Comparison of ENCODE assay signal across 11 cellular contexts in the genomic region with DNA sequence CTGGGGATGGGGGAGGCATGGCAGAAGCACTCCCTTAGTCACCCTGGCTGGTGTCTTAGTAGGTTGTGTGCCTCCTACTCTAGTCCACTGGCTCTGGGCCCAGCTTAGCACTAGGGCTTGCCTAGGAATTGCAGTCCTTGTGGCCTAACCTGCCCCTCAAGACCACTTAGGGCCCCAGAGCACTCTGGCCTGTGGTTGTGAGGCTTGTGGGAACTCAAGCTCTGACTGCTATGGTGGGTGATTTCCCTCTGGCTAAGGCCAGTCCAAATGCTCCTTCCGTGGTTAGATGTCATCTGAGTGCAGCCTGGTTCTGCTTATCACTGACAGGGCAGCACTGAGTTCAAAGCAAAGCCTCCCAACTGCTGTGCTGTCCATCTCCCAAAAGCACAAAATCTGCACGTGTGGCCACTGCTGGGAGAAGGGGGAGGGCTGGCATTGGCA. TPM values are rescaled to one million over a fixed set of nuclear protein-coding genes. Genes with fewer than 3 reads are reported as not detected.
DNase-seq lines count a peak whose midpoint lies in the region; ATAC-seq and TF ChIP-seq lines count a peak whose summit lies in the region.
"Had no signal": no experiment of that assay in that cellular context is flagged by ENCODE, and none has a peak within 500 bp of the region (broad histone marks: within the 10 kb centered on the region; RNA-seq: fewer than 3 reads in every experiment).

No MANE protein-coding gene starts in this region.

- H3K9me3 Mint-ChIP-seq in CD4-positive, alpha-beta memory T cell, result peaks cover 0 to 6% (median 0%) of the 10 kb centered on the region in 8 donors

- peak; percentile 14 for DNase-seq in NCI-H2196 (lab: John Stamatoyannopoulos, UW; ENCODE audit: unreplicated experiment)
- no peak for DNase-seq in NCI-H2196 treated with DMSO at 0.1 percent for 48 hours (lab: John Stamatoyannopoulos, UW; ENCODE audit: unreplicated experiment)
- DNase-seq in RPMI8226, result peak; percentile 8
- DNase-seq in left ventricle myocardium superior, result no peak
- DNase-seq in testis, result peak; percentile 68
- DNase-seq in CD4-positive, alpha-beta memory T cell, result no peak
- no peak for DNase-seq in activated CD4-positive, CD25-positive, alpha-beta regulatory T cell treated with anti-CD3 and anti-CD28 coated beads, Interleukin-2, amount 50 U/mL, for 72 hours
- DNase-seq in stomach, result no peak
- DNase-seq: activated naive CD8-positive, alpha-beta T cell treated with anti-CD3 and anti-CD28 coated beads, Interleukin-2, amount 10 ng/mL, durations not matched to agents 7 days and 5 days; NCI-H1436 had no signal

- TF ChIP-seq POLR2A in testis (IDR thresholded peaks at IDR 0.05), result no peak
- no peak for TF ChIP-seq POLR2A in stomach (IDR thresholded peaks at IDR 0.05)

- H3K27me3 Mint-ChIP-seq in CD4-positive, alpha-beta memory T cell, result peaks cover 3 to 13% of the 10 kb centered on the region in 2 donors

- WGBS in testis, 2 donors, result 34 to 65% methylated on average over 2 of the region's 2 CpGs
- 9 to 50% (median 18%) methylated on average over 1 to 2 of the region's 2 CpGs for WGBS in stomach, 5 donors

- no peaks in the 10 kb centered on the region for H3K9me3 ChIP-seq in testis
- H3K9me3 ChIP-seq in CD4-positive, alpha-beta memory T cell (ENCODE audit: control insufficient read depth in 1 of 2, low read length in 2 of 2), result no peaks in the 10 kb centered on the region
- no peaks in the 10 kb centered on the region for H3K9me3 ChIP-seq in stomach
- H3K9me3 ChIP-seq: neutrophil had no signal

- intact Hi-C loops in left ventricle myocardium superior (cut with micrococcal nuclease), result no loop called here
- intact Hi-C loops in testis (cut with DNase I; ENCODE audit: low total_unique reads), result no loop called here
- intact Hi-C loops in CD4-positive, alpha-beta memory T cell (cut with micrococcal nuclease), result no loop called here
- intact Hi-C loops in stomach (cut with DNase I; ENCODE audit: low total_unique reads), result no loop called here

- H3K36me3 ChIP-seq in testis (ENCODE audit: low read depth, missing control alignments), result no peaks in the 10 kb centered on the region
- H3K36me3 ChIP-seq in CD4-positive, alpha-beta memory T cell (ENCODE audit: insufficient read depth, low read length), result no peaks in the 10 kb centered on the region
- H3K36me3 ChIP-seq in stomach, result no peaks in the 10 kb centered on the region
- H3K36me3 ChIP-seq: neutrophil had no signal

- peak; percentile 53 for ATAC-seq in left ventricle myocardium superior

- H3K4me1 Mint-ChIP-seq in CD4-positive, alpha-beta memory T cell, result no peaks in the 10 kb centered on the region
- H3K4me1 Mint-ChIP-seq: activated naive CD8-positive, alpha-beta T cell treated with anti-CD3 and anti-CD28 coated beads, Interleukin-2, amount 10 ng/mL, durations not matched to agents 7 days and 5 days had no signal

- no peak overlapping the region for H3K4me3 Mint-ChIP-seq in CD4-positive, alpha-beta memory T cell
- H3K4me3 Mint-ChIP-seq: activated naive CD8-positive, alpha-beta T cell treated with anti-CD3 and anti-CD28 coated beads, Interleukin-2, amount 10 ng/mL, durations not matched to agents 7 days and 5 days had no signal

- H3K27me3 ChIP-seq in testis (no peaks in the 10 kb centered on the region), stomach (no peaks in the 10 kb centered on the region)
- H3K27me3 ChIP-seq in CD4-positive, alpha-beta memory T cell (ENCODE audit: insufficient read depth, low read length), result no peaks in the 10 kb centered on the region
- H3K27me3 ChIP-seq: neutrophil had no signal

- peak overlapping the region; percentile 52 to 64 for H3K27ac ChIP-seq in testis
- no peak overlapping the region for H3K27ac ChIP-seq in CD4-positive, alpha-beta memory T cell (ENCODE audit: low read depth, low read length)
- peak overlapping the region in 2 of 5 donors; percentile 15 to 42 for H3K27ac ChIP-seq in stomach
- H3K27ac ChIP-seq: neutrophil had no signal

- TF ChIP-seq CTCF in testis (IDR thresholded peaks at IDR 0.05) (no peak), stomach (IDR thresholded peaks at IDR 0.05) (no peak)

- peaks cover 23% of the 10 kb centered on the region for H3K4me1 ChIP-seq in testis
- H3K4me1 ChIP-seq in CD4-positive, alpha-beta memory T cell (ENCODE audit: insufficient read depth, low read length), result no peaks in the 10 kb centered on the region
- H3K4me1 ChIP-seq in stomach, result peaks cover 0 to 39% (median 24%) of the 10 kb centered on the region in 4 donors

- TF ChIP-seq EP300 in stomach (IDR thresholded peaks at IDR 0.05), result no peak

- H3K27ac Mint-ChIP-seq in CD4-positive, alpha-beta memory T cell, result no peak overlapping the region

- CTCF ChIA-PET in CD4-positive, alpha-beta memory T cell (lab: Charles Lee; ENCODE audit: partially characterized antibody), result no interaction called here

- H3K4me3 ChIP-seq in testis (no peak overlapping the region), stomach (no peak overlapping the region)
- no peak overlapping the region for H3K4me3 ChIP-seq in CD4-positive, alpha-beta memory T cell (ENCODE audit: low read length in 2 of 2)

- H3K36me3 Mint-ChIP-seq in CD4-positive, alpha-beta memory T cell, result no peaks in the 10 kb centered on the region

- POLR2A ChIA-PET in CD4-positive, alpha-beta memory T cell (lab: Charles Lee; ENCODE audit: partially characterized antibody), result no interaction called here

RNA-seq across cellular contexts. Expression of a gene that starts 20.2 kb away (rescaled TPM):
- total RNA-seq in left ventricle myocardium superior (21.7 TPM), testis (10 to 100 TPM; 74.9 to 90.2 TPM), stomach (100 to 1,000 TPM in 4 of 5 donors, 10 to 100 TPM in 1; 57.6 to 138 (median 131) TPM)
- polyA plus RNA-seq in testis (ENCODE audit: insufficient read depth, low read depth, low replicate concordance) (51.0 TPM), stomach (10 to 100 TPM in 1 of 3 donors, 1 to 10 TPM in 2; 5.5 to 11.0 (median 9.0) TPM)
- total RNA-seq in CD4-positive, alpha-beta memory T cell, result under 1 TPM; 0.23 to 0.47 TPM
- polyA plus RNA-seq in CD4-positive, alpha-beta memory T cell, result under 1 TPM in 1 of 2 donors, not detected in 1; 0.34 TPM

Comparison
In these comparisons a context has a peak if more than half of its experiments do, and no peak if none do; other contexts are left out.
1. DNase-seq: peak in NCI-H2196 (single experiment), RPMI8226 (single experiment) and testis (single experiment); none in NCI-H2196 treated with DMSO at 0.1 percent for 48 hours (single experiment), left ventricle myocardium superior (single experiment), CD4-positive, alpha-beta memory T cell (0 of 5), activated CD4-positive, CD25-positive, alpha-beta regulatory T cell treated with anti-CD3 and anti-CD28 coated beads, Interleukin-2, amount 50 U/mL, for 72 hours (single experiment) and stomach (single experiment).
2. RNA of a gene that starts 20.2 kb away (total RNA-seq): 57.6 to 138 TPM in stomach, 74.9 to 90.2 TPM in testis and 21.7 TPM in left ventricle myocardium superior (single experiment); 0.23 to 0.47 TPM in CD4-positive, alpha-beta memory T cell; every median in the first group is over 10 times any median in the second.